Comparison of ENCODE assay signal across 27 cellular contexts in genomic region chr1:219438386-219438785, GRCh38.
"Had no signal": no experiment of that assay in that cellular context is flagged by ENCODE, and none has a peak within 500 bp of the region (broad histone marks: within the 10 kb centered on the region; RNA-seq: fewer than 3 reads in every experiment).

No MANE protein-coding gene starts in this region.

- H3K4me3 ChIP-seq: pancreas, prostate gland, right lobe of liver, sigmoid colon, stomach, thoracic aorta, thyroid gland, tibial nerve, upper lobe of left lung, vagina had no signal

- H3K4me1 Mint-ChIP-seq: neural crest cell; stimulated activated effector memory CD8-positive, alpha-beta T cell treated with anti-CD3 and anti-CD28 coated beads, Interleukin-12 subunit alpha, Interleukin-12 subunit beta, amount 100 ng/mL, for 72 hours had no signal

- H3K27me3 ChIP-seq: neutrophil, pancreas, right lobe of liver, sigmoid colon, stomach, thyroid gland, tibial nerve, upper lobe of left lung, vagina had no signal

- H3K4me3 Mint-ChIP-seq: natural killer cell treated with Interleukin-12 subunit alpha and Interleukin-12 subunit beta and Interleukin-15 and Interleukin-18, amount 100 ng/mL, for 72 hours; nephron progenitor cell; neural crest cell; stimulated activated effector memory CD8-positive, alpha-beta T cell treated with anti-CD3 and anti-CD28 coated beads, Interleukin-12 subunit alpha, Interleukin-12 subunit beta, amount 100 ng/mL, for 72 hours; stimulated activated naive B cell treated with anti-CD40 and anti-IgM and Interleukin-4, amounts not matched to agents 10 μg/mL and 1 μg/mL and 100 μg/mL, for 72 hours; stimulated activated naive CD8-positive, alpha-beta T cell treated with anti-CD3 and anti-CD28 coated beads, Interleukin-15, Interleukin-2, amounts not matched to agents 100 ng/mL and 50 ng/mL, for 24 hours had no signal

- DNase-seq: nephron progenitor cell; nucleus accumbens; pancreas; right cardiac atrium; right lobe of liver; sigmoid colon; small intestine; stimulated activated CD4-positive, alpha-beta T cell treated with anti-CD3 and anti-CD28 coated beads, Interleukin-15, amount 100 ng/mL, for 24 hours; stimulated activated CD4-positive, alpha-beta T cell treated with anti-CD3 and anti-CD28 coated beads, Interleukin-2, amount 100 ng/mL, for 24 hours; stimulated activated CD4-positive, alpha-beta T cell treated with anti-CD3 and anti-CD28 coated beads, Interleukin-2, amount 100 ng/mL, for 48 hours; stimulated activated CD4-positive, alpha-beta T cell treated with anti-CD3 and anti-CD28 coated beads, Interleukin-4, amount 100 ng/mL, for 24 hours; stimulated activated naive B cell treated with anti-CD40 and anti-IgM and Interleukin-4, amounts not matched to agents 10 μg/mL and 1 μg/mL and 100 μg/mL, for 72 hours; stimulated activated naive CD4-positive, alpha-beta T cell treated with Interleukin-2 at 50 U/mL for 16 hours; stomach; thyroid gland; trophoblast cell; upper lobe of left lung had no signal

- H3K4me1 ChIP-seq: prostate gland, right lobe of liver, sigmoid colon, stomach, thyroid gland, tibial nerve, upper lobe of left lung, vagina had no signal

- H3K36me3 Mint-ChIP-seq: natural killer cell treated with Interleukin-12 subunit alpha and Interleukin-12 subunit beta and Interleukin-15 and Interleukin-18, amount 100 ng/mL, for 72 hours; stimulated activated effector memory CD8-positive, alpha-beta T cell treated with anti-CD3 and anti-CD28 coated beads, Interleukin-12 subunit alpha, Interleukin-12 subunit beta, amount 100 ng/mL, for 72 hours; stimulated activated naive B cell treated with anti-CD40 and anti-IgM and Interleukin-4, amounts not matched to agents 10 μg/mL and 1 μg/mL and 100 μg/mL, for 72 hours had no signal

- H3K9me3 Mint-ChIP-seq: nephron progenitor cell; stimulated activated naive CD8-positive, alpha-beta T cell treated with anti-CD3 and anti-CD28 coated beads, Interleukin-15, Interleukin-2, amounts not matched to agents 100 ng/mL and 50 ng/mL, for 24 hours had no signal

- ATAC-seq: natural killer cell treated with Interleukin-12 subunit alpha and Interleukin-12 subunit beta and Interleukin-15 and Interleukin-18, amount 100 ng/mL, for 72 hours; pancreas; right cardiac atrium; right lobe of liver; stimulated activated effector memory CD8-positive, alpha-beta T cell treated with anti-CD3 and anti-CD28 coated beads, Interleukin-12 subunit alpha, Interleukin-12 subunit beta, amount 100 ng/mL, for 72 hours had no signal

- H3K9me3 ChIP-seq: neutrophil, pancreas, prostate gland, right lobe of liver, sigmoid colon, stomach, thoracic aorta, thyroid gland, tibial nerve, upper lobe of left lung, vagina had no signal

- FAIRE-seq: pancreas, small intestine, urothelium cell line had no signal

- H3K36me3 ChIP-seq: neutrophil, pancreas, prostate gland, right lobe of liver, sigmoid colon, stomach, thoracic aorta, thyroid gland, tibial nerve, upper lobe of left lung, vagina had no signal

- H3K27ac ChIP-seq: neutrophil, pancreas, prostate gland, right lobe of liver, sigmoid colon, stomach, thoracic aorta, thyroid gland, tibial nerve, upper lobe of left lung, vagina had no signal
